Comparison of ENCODE assay signal across 15 cellular contexts in genomic region chr9:104864675-104865104, GRCh38.
DNase-seq lines count a peak whose midpoint lies in the region; ATAC-seq and TF ChIP-seq lines count a peak whose summit lies in the region.
"Had no signal": no experiment of that assay in that cellular context is flagged by ENCODE, and none has a peak within 500 bp of the region (broad histone marks: within the 10 kb centered on the region; RNA-seq: fewer than 3 reads in every experiment).

No MANE protein-coding gene starts in this region.

- intact Hi-C loops in right lobe of liver (cut with DNase I) (loop anchor here in 1 of 2 donors (10.0 kb wide), 1 partner anchor 290 kb away; no protein-coding TSS in a partner anchor), uterus (cut with DNase I; ENCODE audit: low total_unique reads) (no loop called here)

- DNase-seq in HCEC 1CT: peak; percentile 91
- peak; percentile 72 to 76 for DNase-seq in cardiac fibroblast (ENCODE audit: low read depth in 2 of 2)
- peak in 2 of 3 donors; percentile 67 to 68 for DNase-seq in right lobe of liver
- DNase-seq in uterus: peak; percentile 47 to 72
- no peak for DNase-seq in MV-4-11 (lab: John Stamatoyannopoulos, UW)
- DNase-seq in activated CD8-positive, alpha-beta memory T cell treated with anti-CD3 and anti-CD28 coated beads, Interleukin-2, amount 50 U/mL, for 4 hours: no peak
- DNase-seq: activated effector memory CD4-positive, alpha-beta T cell treated with anti-CD3 and anti-CD28 coated beads, Interleukin-2, amount 50 U/mL, for 16 hours; glutamatergic neuron; H9; left cardiac atrium; NCI-H1436 treated with DMSO at 0.1 percent for 48 hours; NCI-H82; stimulated activated CD4-positive, alpha-beta T cell treated with anti-CD3 and anti-CD28 coated beads, Interleukin-1b, Interleukin-23, amount 100 ng/mL, for 48 hours; stimulated activated naive B cell treated with anti-CD40 and anti-IgM and Interleukin-4, amounts not matched to agents 10 μg/mL and 1 μg/mL and 100 μg/mL, for 72 hours had no signal

- 15% methylated on average over 2 of the region's 5 CpGs for WGBS in right lobe of liver (ENCODE audit: insufficient coverage, low coverage, low lambda C conversion rate, missing lambda C conversion rate)

- no peak for TF ChIP-seq POLR2A in right lobe of liver (IDR thresholded peaks at IDR 0.05)
- TF ChIP-seq POLR2A in uterus (IDR thresholded peaks at IDR 0.05): no peak

- H3K4me3 ChIP-seq in cardiac fibroblast (replicated peaks in 1 of 2; ENCODE audit: low read depth in 2 of 2, low read length in 2 of 2) (no peak overlapping the region), right lobe of liver (no peak overlapping the region), uterus (no peak overlapping the region)

- H3K4me1 ChIP-seq in right lobe of liver: peaks cover 0 to 96% (median 47%) of the 10 kb centered on the region in 4 donors
- peaks cover 13 to 15% of the 10 kb centered on the region in 2 donors for H3K4me1 ChIP-seq in uterus

- TF ChIP-seq CTCF in cardiac fibroblast (IDR thresholded peaks at IDR 0.05; ENCODE audit: low read depth, low read length): no peak
- no peak for TF ChIP-seq CTCF in right lobe of liver (IDR thresholded peaks at IDR 0.05)
- no peak for TF ChIP-seq CTCF in uterus (IDR thresholded peaks at IDR 0.05)

- ATAC-seq in right lobe of liver (peak; percentile 1 to 53 (median 35)), GM19455 (IDR thresholded peaks at IDR 0.05; ENCODE audit: unreplicated experiment) (no peak)
- ATAC-seq: stimulated activated naive B cell treated with anti-CD40 and anti-IgM and Interleukin-4, amounts not matched to agents 10 μg/mL and 1 μg/mL and 100 μg/mL, for 72 hours had no signal

- H3K27me3 ChIP-seq in right lobe of liver (no peaks in the 10 kb centered on the region), uterus (no peaks in the 10 kb centered on the region)

- H3K36me3 ChIP-seq in right lobe of liver: peaks cover 0 to 35% (median 16%) of the 10 kb centered on the region in 4 donors
- no peaks in the 10 kb centered on the region for H3K36me3 ChIP-seq in uterus

- H3K27ac ChIP-seq in right lobe of liver: peak overlapping the region in 2 of 3 donors; percentile 45 to 52
- H3K27ac ChIP-seq in uterus: peak overlapping the region; percentile 53 to 60

- H3K9me3 ChIP-seq in right lobe of liver (no peaks in the 10 kb centered on the region), uterus (no peaks in the 10 kb centered on the region)

Comparison
In these comparisons a context has a peak if more than half of its experiments do, and no peak if none do; other contexts are left out.
1. DNase-seq: peak in HCEC 1CT (single experiment), cardiac fibroblast (2 of 2), right lobe of liver (2 of 3) and uterus (2 of 2); none in MV-4-11 (single experiment) and activated CD8-positive, alpha-beta memory T cell treated with anti-CD3 and anti-CD28 coated beads, Interleukin-2, amount 50 U/mL, for 4 hours (single experiment).